ENCODE assay signal across 8 cellular contexts in the genomic region with DNA sequence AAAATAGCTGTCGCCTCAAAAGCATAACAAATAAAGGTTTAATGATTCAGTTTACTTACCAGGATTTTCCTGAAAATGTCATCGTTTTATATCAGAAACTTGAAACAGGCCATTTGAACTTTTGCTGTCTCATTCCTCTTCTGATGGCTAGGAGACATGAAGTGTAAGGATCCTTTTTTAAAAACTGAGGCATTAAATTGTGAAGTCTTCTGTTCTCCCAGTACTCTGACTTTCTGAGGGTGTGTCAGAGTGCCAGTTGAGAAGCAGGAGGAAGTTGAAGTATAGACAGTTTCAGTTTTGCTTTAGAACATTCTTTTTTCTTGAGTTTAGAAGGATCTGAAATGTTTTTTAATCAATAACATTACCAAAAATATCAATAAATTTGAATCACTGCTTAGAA. TPM values are rescaled to one million over a fixed set of nuclear protein-coding genes. Genes with fewer than 3 reads are reported as not detected.
DNase-seq lines count a peak whose midpoint lies in the region; ATAC-seq, FAIRE-seq and TF ChIP-seq lines count a peak whose summit lies in the region.

A gene (minus strand): TSS at position 251 of the 400 bp plus-strand sequence. CDS start 12,414 bp downstream, outside the sequence.

- no peak within 1 kb of the TSS for H3K23ac ChIP-seq in mesenchymal stem cell (ENCODE audit: low read length in 2 of 2)

- TF ChIP-seq POLR2A in K562 (conservative IDR thresholded peaks at IDR 0.05) = no peak

- H3K27me3 ChIP-seq in MM.1S (replicated peaks; ENCODE audit: insufficient read depth, low read length) = no peaks in the 10 kb centered on the region
- H3K27me3 ChIP-seq in K562 (ENCODE audit: control insufficient read depth in 2 of 2, insufficient read depth in 2 of 2, low read length in 2 of 2) = peaks cover 0 to 4% of the 10 kb centered on the region in 2 experiments; a peak in 1 of 5 replicates
- peaks cover 0 to 5% of the 10 kb centered on the region in 2 experiments for H3K27me3 ChIP-seq in mesenchymal stem cell (ENCODE audit: control insufficient read depth in 1 of 2, insufficient read depth in 1 of 2, low read length in 2 of 2)

- H3F3A ChIP-seq in MM.1S (ENCODE audit: insufficient read depth, low read length) = peaks cover 14% of the 10 kb centered on the region

- peak within 1 kb of the TSS; percentile 47 for H3K9ac ChIP-seq in MM.1S (ENCODE audit: low read length)
- 0 out of 4 replicates have a peak within 1 kb of the TSS, but pooled peaks of 1 of the 2 experiments have one; percentile 6 for H3K9ac ChIP-seq in K562 (ENCODE audit: insufficient read depth in 1 of 2, low read depth in 2 of 2, low read length in 2 of 2)
- H3K9ac ChIP-seq in mesenchymal stem cell (ENCODE audit: low read length) = peak within 1 kb of the TSS; percentile 96

- CTCF ChIA-PET in K562 (lab: Yijun Ruan, JAX; ENCODE audit: low intra/inter-chr PET ratio) = no interaction called here

- H3K4me3 ChIP-seq in MM.1S (ENCODE audit: low read length) (peak within 1 kb of the TSS; percentile 73), K562 (no peak within 1 kb of the TSS), mesenchymal stem cell (ENCODE audit: insufficient read depth in 1 of 2, low read depth in 1 of 2, low read length in 2 of 2) (peak within 1 kb of the TSS in 1 of 2 experiments; percentile 90)

- in situ Hi-C loops in K562 (cut with MboI) = no loop called here

- no peak within 1 kb of the TSS for H2BK120ac ChIP-seq in mesenchymal stem cell (ENCODE audit: low read depth, low read length)

- H2BK5ac ChIP-seq in mesenchymal stem cell (ENCODE audit: low read depth, low read length, poor library complexity, severe bottlenecking) = no peak within 1 kb of the TSS

- no TSS peak for BruUV-seq in K562 (replicated peaks; lab: Mats Ljungman, UMichigan)

- no peak within 1 kb of the TSS for H2BK12ac ChIP-seq in mesenchymal stem cell (ENCODE audit: low read length in 2 of 2)

- no peaks in the 10 kb centered on the region for H3K9me1 ChIP-seq in K562 (ENCODE audit: control insufficient read depth, insufficient read depth, low read length)

- H3K9me2 ChIP-seq in MM.1S (replicated peaks; ENCODE audit: insufficient read depth, low read length) = no peaks in the 10 kb centered on the region

- H3K79me2 ChIP-seq in MM.1S (ENCODE audit: low read length) = peaks cover 35% of the 10 kb centered on the region
- no peaks in the 10 kb centered on the region for H3K79me2 ChIP-seq in K562 (ENCODE audit: control insufficient read depth, insufficient read depth, low read length)

- peaks cover 16% of the 10 kb centered on the region; the same call in 1 of the 2 replicates for H3K36me3 ChIP-seq in MM.1S (replicated peaks; ENCODE audit: insufficient read depth, low read length)
- H3K36me3 ChIP-seq in K562 (ENCODE audit: control insufficient read depth, insufficient read depth, low read length) = no peaks in the 10 kb centered on the region
- H3K36me3 ChIP-seq in mesenchymal stem cell (ENCODE audit: control insufficient read depth in 1 of 2, insufficient read depth in 2 of 2, low read depth in 1 of 2, low read length in 2 of 2) = peaks cover 3 to 28% of the 10 kb centered on the region in 2 experiments

- intact Hi-C loops in K562 (cut with micrococcal nuclease) = no loop called here

- H3K27ac ChIP-seq in MM.1S (ENCODE audit: low read length) = peak within 1 kb of the TSS; percentile 67
- peak within 1 kb of the TSS; percentile 23; the same call in 1 of the 3 replicates for H3K27ac ChIP-seq in K562 (ENCODE audit: extremely low read depth, low read depth, low read length)
- no peak within 1 kb of the TSS for H3K27ac ChIP-seq in mesenchymal stem cell (ENCODE audit: low read length, poor library complexity, severe bottlenecking)

- no peak for TF ChIP-seq EP300 in K562 (IDR thresholded peaks at IDR 0.05; ENCODE audit: low read length)

- H3K14ac ChIP-seq in mesenchymal stem cell (ENCODE audit: low read length in 2 of 2) = no peak within 1 kb of the TSS

- no peak within 1 kb of the TSS for H4K91ac ChIP-seq in mesenchymal stem cell (ENCODE audit: low read length)

- WGBS in K562 (ENCODE audit: insufficient coverage, low coverage, missing lambda C conversion rate) = 6% methylated on average over 2 of the region's 2 CpGs
- WGBS in mesenchymal stem cell = 82% methylated on average over 2 of the region's 2 CpGs

- H3K79me1 ChIP-seq in mesenchymal stem cell (replicated peaks; ENCODE audit: low read length, poor library complexity, severe bottlenecking) = peaks cover 2% of the 10 kb centered on the region

- POLR2A ChIA-PET in K562 (lab: Yijun Ruan, JAX) = no interaction called here

- H3K4me2 ChIP-seq in MM.1S (ENCODE audit: low read depth, low read length) (peak within 1 kb of the TSS; percentile 79), K562 (ENCODE audit: insufficient read depth, low read length) (peak within 1 kb of the TSS; percentile 51), mesenchymal stem cell (ENCODE audit: low read length, poor library complexity, severe bottlenecking) (peak within 1 kb of the TSS; percentile 35)

- H4K8ac ChIP-seq in mesenchymal stem cell (ENCODE audit: low read length) = no peak within 1 kb of the TSS

- peak; percentile 44 for FAIRE-seq in K562 (lab: Jason Lieb, UNC)

- H3K9me3 ChIP-seq in MM.1S (replicated peaks; ENCODE audit: insufficient read depth, low read length) (no peaks in the 10 kb centered on the region), K562 (replicated peaks; ENCODE audit: control insufficient read depth, insufficient read depth, low read depth, low read length) (no peaks in the 10 kb centered on the region), mesenchymal stem cell (ENCODE audit: control insufficient read depth, low read length) (no peaks in the 10 kb centered on the region)

- H2AFZ ChIP-seq in MM.1S (ENCODE audit: low read length) (peak within 1 kb of the TSS; percentile 49), K562 (ENCODE audit: low read depth, low read length) (peak within 1 kb of the TSS; percentile 82), mesenchymal stem cell (ENCODE audit: low read depth, low read length) (no peak within 1 kb of the TSS)

- H3K18ac ChIP-seq in mesenchymal stem cell (ENCODE audit: low read depth in 1 of 2, low read length in 2 of 2) = no peak within 1 kb of the TSS

- TF ChIP-seq RAD21 in K562 (CRISPR knock-in tag; conservative IDR thresholded peaks at IDR 0.05 in 1 of 2, IDR thresholded peaks at IDR 0.05 in 1 of 2) = no peak

- no peak within 1 kb of the TSS for H2BK15ac ChIP-seq in mesenchymal stem cell (ENCODE audit: low read depth, poor library complexity, severe bottlenecking)

- peak; percentile 67 for ATAC-seq in GM21529 (IDR thresholded peaks at IDR 0.05; ENCODE audit: unreplicated experiment)
- peak; percentile 23; the same call in 1 of the 3 replicates for ATAC-seq in K562

- H3K4me1 ChIP-seq in MM.1S (ENCODE audit: low read length) (peaks cover 12% of the 10 kb centered on the region), K562 (replicated peaks in 1 of 2; ENCODE audit: control insufficient read depth in 2 of 2, insufficient read depth in 2 of 2, low read length in 2 of 2) (peaks cover 0 to 12% of the 10 kb centered on the region in 2 experiments; a peak in 1 of 5 replicates), mesenchymal stem cell (ENCODE audit: control insufficient read depth, insufficient read depth, low read depth, low read length) (no peaks in the 10 kb centered on the region)

- H3K4ac ChIP-seq in mesenchymal stem cell (ENCODE audit: low read depth in 1 of 2, low read length in 2 of 2) = no peak within 1 kb of the TSS

- no peak within 1 kb of the TSS for H2AK5ac ChIP-seq in mesenchymal stem cell (ENCODE audit: low read length, severe bottlenecking)

- H4K20me1 ChIP-seq in MM.1S (ENCODE audit: insufficient read depth, low read length) (no peaks in the 10 kb centered on the region), K562 (replicated peaks; ENCODE audit: control insufficient read depth, insufficient read depth, low read length) (no peaks in the 10 kb centered on the region)

- no peak for TF ChIP-seq CTCF in MM.1S (IDR thresholded peaks at IDR 0.05; ENCODE audit: low read length)
- TF ChIP-seq CTCF in K562 (IDR thresholded peaks at IDR 0.05 in 2 of 3, conservative IDR thresholded peaks at IDR 0.05 in 1 of 3; ENCODE audit: insufficient read depth in 2 of 3, low read depth in 1 of 3, low read length in 3 of 3) = no peak

- peak; percentile 45 for DNase-seq in ELR (ENCODE audit: low read depth)
- peak; percentile 58 for DNase-seq in MM.1S
- no peak for DNase-seq in K562 (ENCODE audit: extremely low read depth in 1 of 4, low spot score in 3 of 4)
- DNase-seq in mesenchymal stem cell = peak; percentile 30
- no peak for DNase-seq in mucosa of gallbladder (ENCODE audit: low spot score)
- no peak for DNase-seq in NCI-H1105 treated with DMSO at 0.1 percent for 48 hours (lab: John Stamatoyannopoulos, UW)
- no peak for DNase-seq in NCI-H2081 treated with DMSO at 0.1 percent for 48 hours (lab: John Stamatoyannopoulos, UW)

TF ChIP-seq in K562, 482 proteins besides CTCF, POLR2A, EP300 and RAD21 (continues in another document):
- TF ChIP-seq DDX20 (tag; IDR thresholded peaks at IDR 0.05; ENCODE audit: low read depth) = no peak
- TF ChIP-seq POLR3A (IDR thresholded peaks at IDR 0.05; ENCODE audit: borderline replicate concordance, extremely low read depth, insufficient read depth, insufficient read length) = no peak
- peak; percentile 55 for TF ChIP-seq NFE2 (IDR thresholded peaks at IDR 0.05; ENCODE audit: low read depth)
- TF ChIP-seq POLR2H (tag; IDR thresholded peaks at IDR 0.05; ENCODE audit: low read depth) = 0 out of 2 replicates have a peak, but pooled peaks have one; percentile 32
- 0 out of 2 replicates have a peak, but pooled peaks have one; percentile 5 for TF ChIP-seq MAFK (IDR thresholded peaks at IDR 0.05; ENCODE audit: low read length)

RNA-seq across cellular contexts. Expression of the gene that starts here (rescaled TPM):
- 0.05 and 0.42 TPM in 2 replicates for total RNA-seq in K562 (2011; cell fraction: chromatin; rRNA removed; ENCODE audit: low replicate concordance)
- total RNA-seq in K562 (2011; cell fraction: nucleolus; rRNA removed) = not detected in 2 replicates
- not detected in 2 replicates for total RNA-seq in K562 (2011; cell fraction: nucleoplasm; rRNA removed)
- total RNA-seq in K562 (2014; rRNA removed) = 0.41 and 0.59 TPM in 2 replicates
- total RNA-seq in K562 (2014; rRNA removed; fragmentation: Illumina TruSeq; extraction: Trizol) = 0.48 and 0.91 TPM in 2 replicates
- total RNA-seq in K562 (2015; rRNA removed; fragmentation: Illumina TruSeq; extraction: Trizol) = 0.87 and 1.0 TPM in 2 replicates
- 0.44 and 0.45 TPM in 2 replicates for total RNA-seq in K562 (2021)
- polyA plus RNA-seq in K562 (2011; rRNA removed) = 0.07 and 0.15 TPM in 2 replicates
- under 0.01 TPM in 1 of 2 replicates, not detected in the other for polyA plus RNA-seq in K562 (2011; cell fraction: cytosol; rRNA removed)
- polyA plus RNA-seq in K562 (2011; cell fraction: nucleus; rRNA removed) = 0.21 and 0.23 TPM in 2 replicates
- 0.53 and 1.3 TPM in 2 replicates for polyA plus RNA-seq in K562 (2012)
- 0.33 and 0.55 TPM in 2 replicates for polyA plus RNA-seq in K562 (2014; fragmentation: Illumina TruSeq; extraction: Trizol)
- polyA plus RNA-seq in K562 (2014; fragmentation: Nextera tagmentation; extraction: Ambion mirVana) = under 1 TPM; 0.44 to 0.48 TPM
- polyA plus RNA-seq in K562 (2014; rRNA removed) = 0.32 and 1.1 TPM in 2 replicates
- polyA minus RNA-seq in K562 (2011; rRNA and poly(A)+ RNA removed) = 0.03 and 0.04 TPM in 2 replicates
- polyA minus RNA-seq in K562 (2011; cell fraction: cytosol; rRNA and poly(A)+ RNA removed) = not detected in 2 replicates
- polyA minus RNA-seq in K562 (2011; cell fraction: nucleus; rRNA and poly(A)+ RNA removed) = 0.11 and 0.13 TPM in 2 replicates
- polyA plus RNA-seq in mesenchymal stem cell (2013, experiment 1 of 2) = 7.0 TPM
- 6.9 TPM for polyA plus RNA-seq in mesenchymal stem cell (2013, experiment 2 of 2)
- total RNA-seq in mucosa of gallbladder = 6.4 TPM

Comparison
In these comparisons a context has a peak if more than half of its experiments do, and no peak if none do; other contexts are left out.
1. DNase-seq: peak in ELR (single experiment), MM.1S (single experiment) and mesenchymal stem cell (single experiment); none in K562 (0 of 4), mucosa of gallbladder (single experiment), NCI-H1105 treated with DMSO at 0.1 percent for 48 hours (single experiment) and NCI-H2081 treated with DMSO at 0.1 percent for 48 hours (single experiment).
2. Peak in every context shown above with its lines, with median percentiles within 50 percentile points of each other: H3K4me2 ChIP-seq.